22 cellular contexts compared by ENCODE assay signal in the genomic region with DNA sequence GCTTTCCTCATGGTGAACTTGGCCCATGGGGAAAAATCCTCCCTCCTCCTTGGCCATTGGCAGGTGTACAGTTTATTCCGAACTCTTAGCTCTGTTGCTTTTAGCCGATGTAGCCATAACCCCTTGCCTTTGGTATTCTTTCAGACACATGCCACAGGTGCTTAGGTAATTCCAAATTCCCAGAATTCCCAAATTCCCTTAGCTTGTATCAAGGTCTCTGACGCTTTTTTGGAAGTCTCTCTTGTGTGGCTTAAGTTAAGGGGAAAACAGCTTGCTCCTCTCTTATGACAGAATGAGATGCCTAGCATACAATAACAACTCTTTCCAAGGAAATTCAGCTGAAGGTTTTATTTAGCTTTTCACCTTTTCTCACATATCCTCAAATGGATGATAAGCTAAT.
"Had no signal": no experiment of that assay in that cellular context is flagged by ENCODE, and none has a peak within 500 bp of the region (broad histone marks: within the 10 kb centered on the region; RNA-seq: fewer than 3 reads in every experiment).

No MANE protein-coding gene starts in this region.

- H3K4me3 ChIP-seq: esophagus squamous epithelium, heart right ventricle, psoas muscle, right lobe of liver, suprapubic skin, tibial nerve had no signal

- H3K27ac ChIP-seq: epithelial cell of prostate, foreskin keratinocyte, heart right ventricle, psoas muscle, right lobe of liver, suprapubic skin, tibial nerve had no signal

- H3K36me3 ChIP-seq: esophagus squamous epithelium, heart right ventricle, right lobe of liver, suprapubic skin, tibial nerve had no signal

- H3K4me3 Mint-ChIP-seq: central memory CD8-positive, alpha-beta T cell; dendritic cell treated with granulocyte-macrophage colony-stimulating factor and Interleukin-4, amounts not matched to agents 40 ng/mL and 50 ng/mL, for 4 days; effector memory CD8-positive, alpha-beta T cell; mesothelial cell of epicardium; natural killer cell treated with Interleukin-12 subunit alpha and Interleukin-12 subunit beta and Interleukin-15 and Interleukin-18, amount 100 ng/mL, for 72 hours; stimulated activated effector memory CD8-positive, alpha-beta T cell treated with anti-CD3 and anti-CD28 coated beads, Interleukin-12 subunit alpha, Interleukin-12 subunit beta, amount 100 ng/mL, for 72 hours had no signal

- H3K4me1 Mint-ChIP-seq: central memory CD8-positive, alpha-beta T cell; stimulated activated effector memory CD8-positive, alpha-beta T cell treated with anti-CD3 and anti-CD28 coated beads, Interleukin-12 subunit alpha, Interleukin-12 subunit beta, amount 100 ng/mL, for 72 hours had no signal

- H3K9me3 ChIP-seq: esophagus squamous epithelium, heart right ventricle, psoas muscle, right lobe of liver, suprapubic skin, tibial nerve had no signal

- H3K27me3 Mint-ChIP-seq: central memory CD8-positive, alpha-beta T cell; dendritic cell treated with granulocyte-macrophage colony-stimulating factor and Interleukin-4, amounts not matched to agents 40 ng/mL and 50 ng/mL, for 4 days had no signal

- ATAC-seq: effector memory CD8-positive, alpha-beta T cell; foreskin keratinocyte; heart right ventricle; left lobe of liver; natural killer cell treated with Interleukin-12 subunit alpha and Interleukin-12 subunit beta and Interleukin-15 and Interleukin-18, amount 100 ng/mL, for 72 hours; psoas muscle; stimulated activated effector memory CD8-positive, alpha-beta T cell treated with anti-CD3 and anti-CD28 coated beads, Interleukin-12 subunit alpha, Interleukin-12 subunit beta, amount 100 ng/mL, for 72 hours; stimulated activated naive CD8-positive, alpha-beta T cell treated with anti-CD3 and anti-CD28 coated beads, Interleukin-15, Interleukin-2, amounts not matched to agents 100 U/mL and 50 U/mL, for 24 hours had no signal

- H3K27ac Mint-ChIP-seq: dendritic cell treated with granulocyte-macrophage colony-stimulating factor and Interleukin-4, amounts not matched to agents 40 ng/mL and 50 ng/mL, for 4 days; effector memory CD8-positive, alpha-beta T cell; mesothelial cell of epicardium; natural killer cell treated with Interleukin-12 subunit alpha and Interleukin-12 subunit beta and Interleukin-15 and Interleukin-18, amount 100 ng/mL, for 72 hours; stimulated activated effector memory CD8-positive, alpha-beta T cell treated with anti-CD3 and anti-CD28 coated beads, Interleukin-12 subunit alpha, Interleukin-12 subunit beta, amount 100 ng/mL, for 72 hours had no signal

- H3K4me1 ChIP-seq: esophagus squamous epithelium, psoas muscle, suprapubic skin had no signal

- H3K27me3 ChIP-seq: esophagus squamous epithelium, foreskin keratinocyte, heart right ventricle, right lobe of liver, suprapubic skin, tibial nerve had no signal

- H3K36me3 Mint-ChIP-seq: mesothelial cell of epicardium; natural killer cell treated with Interleukin-12 subunit alpha and Interleukin-12 subunit beta and Interleukin-15 and Interleukin-18, amount 100 ng/mL, for 72 hours; stimulated activated effector memory CD8-positive, alpha-beta T cell treated with anti-CD3 and anti-CD28 coated beads, Interleukin-12 subunit alpha, Interleukin-12 subunit beta, amount 100 ng/mL, for 72 hours had no signal

- H3K9me3 Mint-ChIP-seq: central memory CD8-positive, alpha-beta T cell; dendritic cell treated with granulocyte-macrophage colony-stimulating factor and Interleukin-4, amounts not matched to agents 40 ng/mL and 50 ng/mL, for 4 days; effector memory CD8-positive, alpha-beta T cell; natural killer cell treated with Interleukin-12 subunit alpha and Interleukin-12 subunit beta and Interleukin-15 and Interleukin-18, amount 100 ng/mL, for 72 hours; stimulated activated effector memory CD8-positive, alpha-beta T cell treated with anti-CD3 and anti-CD28 coated beads, Interleukin-12 subunit alpha, Interleukin-12 subunit beta, amount 100 ng/mL, for 72 hours had no signal

- FAIRE-seq: islet of Langerhans had no signal

- DNase-seq: effector memory CD8-positive, alpha-beta T cell; esophagus squamous epithelium; foreskin keratinocyte; heart right ventricle; hypothalamus; occipital lobe; psoas muscle; retina; right lobe of liver; stimulated activated CD4-positive, alpha-beta T cell treated with anti-CD3 and anti-CD28 coated beads, Interleukin-4, amount 100 ng/mL, for 1 hour; stimulated activated CD8-positive, alpha-beta memory T cell treated with anti-CD3 and anti-CD28 coated beads, Interleukin-4, amount 100 ng/mL, for 48 hours; stimulated activated naive CD8-positive, alpha-beta T cell treated with anti-CD3 and anti-CD28 coated beads, Interleukin-15, Interleukin-2, amounts not matched to agents 100 U/mL and 50 U/mL, for 24 hours had no signal
